ENCODE assay signal across 14 cellular contexts in the genomic region with DNA sequence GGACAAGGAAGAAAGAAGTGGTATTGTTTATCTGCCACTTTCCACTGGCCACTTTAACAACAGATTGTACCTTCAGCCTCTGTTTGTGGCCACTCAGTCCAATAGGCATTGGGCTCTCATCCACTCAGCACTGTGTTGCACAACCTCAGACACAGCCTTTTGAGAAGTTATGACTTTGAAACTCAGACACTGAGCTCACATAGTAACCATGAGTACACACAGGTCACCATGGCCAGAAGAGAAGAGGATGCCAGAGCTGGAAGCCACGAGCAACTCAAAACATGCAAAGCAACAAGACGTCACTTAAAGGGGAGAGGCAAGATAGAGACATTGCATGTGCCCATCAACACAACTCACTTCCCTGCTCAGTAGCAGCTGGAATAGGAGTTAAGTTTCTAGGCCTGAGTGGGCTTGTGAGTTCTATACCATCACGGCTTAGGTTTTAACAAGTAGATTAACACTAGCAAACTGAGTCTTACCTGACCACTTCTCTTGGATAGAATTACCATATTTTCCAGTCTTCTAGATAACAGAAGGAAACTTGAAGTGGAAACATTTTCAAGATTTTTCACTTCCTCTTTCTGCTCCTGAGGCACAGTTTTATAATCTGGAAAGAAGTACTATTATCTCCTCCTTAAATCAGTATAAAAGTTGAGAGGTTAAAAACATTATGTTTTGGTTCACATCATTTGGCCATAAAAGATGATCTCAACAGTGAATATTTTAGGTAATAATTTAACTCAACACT.
DNase-seq lines count a peak whose midpoint lies in the region; ATAC-seq and TF ChIP-seq lines count a peak whose summit lies in the region.
"Had no signal": no experiment of that assay in that cellular context is flagged by ENCODE, and none has a peak within 500 bp of the region (broad histone marks: within the 10 kb centered on the region; RNA-seq: fewer than 3 reads in every experiment).

No MANE protein-coding gene starts in this region.

- ATAC-seq in HG02885 (IDR thresholded peaks at IDR 0.05; ENCODE audit: poor library complexity, unreplicated experiment) (peak; percentile 32), lower lobe of right lung (peak; percentile 94 to 95), GM19023 (IDR thresholded peaks at IDR 0.05; ENCODE audit: unreplicated experiment) (no peak), HG03354 (IDR thresholded peaks at IDR 0.05; ENCODE audit: poor library complexity, severe bottlenecking, unreplicated experiment) (no peak)
- ATAC-seq: esophagus mucosa had no signal

- H3K36me3 ChIP-seq in lower lobe of right lung: no peaks in the 10 kb centered on the region
- H3K36me3 ChIP-seq: BLaER1 had no signal

- TF ChIP-seq CTCF in AG04449 (IDR thresholded peaks at IDR 0.05; ENCODE audit: insufficient read depth, low read length, missing control alignments): no peak
- TF ChIP-seq CTCF in lower lobe of right lung (IDR thresholded peaks at IDR 0.05): no peak

- intact Hi-C loops in lower lobe of right lung (cut with DNase I): no loop called here

- H3K27me3 ChIP-seq in lower lobe of right lung (ENCODE audit: low read depth): no peaks in the 10 kb centered on the region
- H3K27me3 ChIP-seq: BLaER1 had no signal

- H3K9me3 ChIP-seq in lower lobe of right lung: no peaks in the 10 kb centered on the region

- CTCF ChIA-PET in AG04449 (lab: Yijun Ruan, JAX): no interaction called here

- H3K4me1 ChIP-seq in lower lobe of right lung: no peaks in the 10 kb centered on the region

- POLR2A ChIA-PET in AG04449 (lab: Yijun Ruan, JAX): no interaction called here

- DNase-seq in AG04449 (ENCODE audit: low read depth, low spot score) (peak; percentile 26), astrocyte of the hippocampus (ENCODE audit: low read depth, low spot score) (peak; percentile 3), lower lobe of right lung (peak; percentile 44), NCI-H1105 (lab: John Stamatoyannopoulos, UW) (no peak), A172 (ENCODE audit: low spot score) (no peak)
- DNase-seq: activated CD4-positive, CD25-positive, alpha-beta regulatory T cell; amniotic stem cell; small intestine; stimulated activated naive CD4-positive, alpha-beta T cell treated with Interleukin-2 at 50 U/mL for 16 hours had no signal

- H3K4me3 ChIP-seq in AG04449 (ENCODE audit: low read depth, low read length) (no peak overlapping the region), lower lobe of right lung (no peak overlapping the region)
- H3K4me3 ChIP-seq: BLaER1 had no signal

- H3K27ac ChIP-seq in lower lobe of right lung: peak overlapping the region; percentile 43
- H3K27ac ChIP-seq: BLaER1 had no signal

Comparison
In these comparisons a context has a peak if more than half of its experiments do, and no peak if none do; other contexts are left out.
1. DNase-seq: peak in AG04449 (single experiment), astrocyte of the hippocampus (single experiment) and lower lobe of right lung (single experiment); none in NCI-H1105 (single experiment) and A172 (single experiment).
2. ATAC-seq: peak in HG02885 (single experiment) and lower lobe of right lung (2 of 2); none in GM19023 (single experiment) and HG03354 (single experiment).